ENCODE assay signal across 12 cellular contexts in genomic region chr3:12143949-12144504, GRCh38. TPM values are rescaled to one million over a fixed set of nuclear protein-coding genes. Genes with fewer than 3 reads are reported as not detected.
DNase-seq lines count a peak whose midpoint lies in the region; ATAC-seq and TF ChIP-seq lines count a peak whose summit lies in the region.
"Had no signal": no experiment of that assay in that cellular context is flagged by ENCODE, and none has a peak within 500 bp of the region (broad histone marks: within the 10 kb centered on the region; RNA-seq: fewer than 3 reads in every experiment).

No MANE protein-coding gene starts in this region.

- H3K9ac ChIP-seq in MM.1S (ENCODE audit: low read length) = no peak overlapping the region

- H3K4me3 ChIP-seq in fibroblast of the aortic adventitia (ENCODE audit: low read depth, low read length) (no peak overlapping the region), vagina (no peak overlapping the region), MM.1S (ENCODE audit: low read length) (no peak overlapping the region)

- no peak overlapping the region for H3K4me3 Mint-ChIP-seq in osteocyte (ENCODE audit: unreplicated experiment)
- no peak overlapping the region for H3K4me3 Mint-ChIP-seq in activated T-cell treated with anti-CD3 and anti-CD28 coated beads, Interleukin-2, amount 50 U/mL, for 4 hours
- H3K4me3 Mint-ChIP-seq: nephron progenitor cell had no signal

- H3K9me3 Mint-ChIP-seq in osteocyte (ENCODE audit: unreplicated experiment) = no peaks in the 10 kb centered on the region
- no peaks in the 10 kb centered on the region for H3K9me3 Mint-ChIP-seq in activated T-cell treated with anti-CD3 and anti-CD28 coated beads, Interleukin-2, amount 50 U/mL, for 4 hours
- H3K9me3 Mint-ChIP-seq: nephron progenitor cell had no signal

- H3K9me3 ChIP-seq in vagina (no peaks in the 10 kb centered on the region), MM.1S (replicated peaks; ENCODE audit: insufficient read depth, low read length) (no peaks in the 10 kb centered on the region)

- DNase-seq in NCI-H1092 treated with DMSO at 0.1 percent for 48 hours (lab: John Stamatoyannopoulos, UW) = peak; percentile 4
- no peak for DNase-seq in NCI-H1092 (lab: John Stamatoyannopoulos, UW)
- DNase-seq in fibroblast of the aortic adventitia (ENCODE audit: low read depth) = peak; percentile 63
- DNase-seq in osteocyte (ENCODE audit: extremely low spot score, unreplicated experiment) = no peak
- DNase-seq in vagina (ENCODE audit: extremely low spot score in 2 of 2) = no peak
- DNase-seq in MM.1S = no peak
- DNase-seq in activated T-cell treated with anti-CD3 and anti-CD28 coated beads, Interleukin-2, amount 50 U/mL, for 4 hours = no peak
- DNase-seq: NCI-H187, nephron progenitor cell had no signal

- TF ChIP-seq CTCF in fibroblast of the aortic adventitia (IDR thresholded peaks at IDR 0.05; ENCODE audit: insufficient read depth, low read length) (no peak), osteocyte (IDR thresholded peaks at IDR 0.05) (no peak), vagina (IDR thresholded peaks at IDR 0.05) (no peak), MM.1S (IDR thresholded peaks at IDR 0.05; ENCODE audit: low read length) (no peak)

- peaks cover 36% of the 10 kb centered on the region for H3K4me1 Mint-ChIP-seq in osteocyte (ENCODE audit: unreplicated experiment)
- no peaks in the 10 kb centered on the region for H3K4me1 Mint-ChIP-seq in activated T-cell treated with anti-CD3 and anti-CD28 coated beads, Interleukin-2, amount 50 U/mL, for 4 hours (ENCODE audit: low read depth)

- ATAC-seq in activated T-cell treated with anti-CD3 and anti-CD28 coated beads, Interleukin-2, amount 50 U/mL, for 4 hours = no peak
- ATAC-seq in HG03571 (IDR thresholded peaks at IDR 0.05; ENCODE audit: unreplicated experiment) = no peak
- ATAC-seq: SK-N-SH treated with all-trans-retinoic acid at 6 μM for 48 hours had no signal

- intact Hi-C loops in vagina (cut with DNase I) = no loop called here

- H3K79me2 ChIP-seq in MM.1S (ENCODE audit: low read length) = no peaks in the 10 kb centered on the region

- H3K36me3 Mint-ChIP-seq in osteocyte (ENCODE audit: unreplicated experiment) = no peaks in the 10 kb centered on the region
- H3K36me3 Mint-ChIP-seq in activated T-cell treated with anti-CD3 and anti-CD28 coated beads, Interleukin-2, amount 50 U/mL, for 4 hours (ENCODE audit: insufficient read depth) = no peaks in the 10 kb centered on the region

- H3K36me3 ChIP-seq in vagina (no peaks in the 10 kb centered on the region), MM.1S (replicated peaks; ENCODE audit: insufficient read depth, low read length) (no peaks in the 10 kb centered on the region)

- no peak overlapping the region for H3K4me2 ChIP-seq in MM.1S (ENCODE audit: low read depth, low read length)

- H3K27me3 Mint-ChIP-seq in osteocyte (ENCODE audit: unreplicated experiment) = peaks cover 3% of the 10 kb centered on the region
- H3K27me3 Mint-ChIP-seq in activated T-cell treated with anti-CD3 and anti-CD28 coated beads, Interleukin-2, amount 50 U/mL, for 4 hours (ENCODE audit: low read depth) = no peaks in the 10 kb centered on the region

- TF ChIP-seq POLR2A in vagina (IDR thresholded peaks at IDR 0.05) = no peak

- H4K20me1 ChIP-seq in MM.1S (ENCODE audit: insufficient read depth, low read length) = no peaks in the 10 kb centered on the region

- H3K4me1 ChIP-seq in vagina (peaks cover 9% of the 10 kb centered on the region), MM.1S (ENCODE audit: low read length) (no peaks in the 10 kb centered on the region)

- H3K27ac ChIP-seq in vagina = peak overlapping the region; percentile 82
- H3K27ac ChIP-seq in MM.1S (ENCODE audit: low read length) = no peak overlapping the region
- H3K27ac ChIP-seq: 22Rv1 had no signal

- no peaks in the 10 kb centered on the region for H3F3A ChIP-seq in MM.1S (ENCODE audit: insufficient read depth, low read length)

- no peaks in the 10 kb centered on the region for H3K9me2 ChIP-seq in MM.1S (replicated peaks; ENCODE audit: insufficient read depth, low read length)

- H3K27me3 ChIP-seq in vagina (no peaks in the 10 kb centered on the region), MM.1S (replicated peaks; ENCODE audit: insufficient read depth, low read length) (no peaks in the 10 kb centered on the region)

- H2AFZ ChIP-seq in MM.1S (ENCODE audit: low read length) = no peak overlapping the region

- H3K27ac Mint-ChIP-seq in osteocyte (ENCODE audit: unreplicated experiment) = peak overlapping the region; percentile 89
- H3K27ac Mint-ChIP-seq: nephron progenitor cell had no signal

RNA-seq across cellular contexts. Expression of gene TIMP4, which starts 14.7 kb away (rescaled TPM):
- 4.3 and 12.3 TPM in 2 replicates for total RNA-seq in fibroblast of the aortic adventitia (ENCODE audit: low replicate concordance)
- total RNA-seq in osteocyte = 5.0 and 5.4 TPM in 2 replicates
- total RNA-seq in vagina = 35.1 TPM
- total RNA-seq in activated T-cell treated with anti-CD3 and anti-CD28 coated beads, Interleukin-2, amount 50 U/mL, for 4 hours = under 1 TPM in 2 of 3 donors, not detected in 1; 0.18 to 0.24 TPM

Comparison
In these comparisons a context has a peak if more than half of its experiments do, and no peak if none do; other contexts are left out.
1. DNase-seq: peak in NCI-H1092 treated with DMSO at 0.1 percent for 48 hours (single experiment) and fibroblast of the aortic adventitia (single experiment); none in NCI-H1092 (single experiment), osteocyte (single experiment), vagina (0 of 2), MM.1S (single experiment) and activated T-cell treated with anti-CD3 and anti-CD28 coated beads, Interleukin-2, amount 50 U/mL, for 4 hours (single experiment).